In genomic region chr7:138756591-138757222, GRCh38 we compare ENCODE assay signal across 1 cellular context.
TF ChIP-seq lines count a peak whose summit lies in the region.

No MANE protein-coding gene starts in this region.

TF ChIP-seq in SK-N-SH, 30 proteins besides CTCF, POLR2A, EP300 and RAD21:
- TF ChIP-seq MEF2A (IDR thresholded peaks at IDR 0.05; ENCODE audit: borderline replicate concordance, low read depth) (no peak), RCOR1 (IDR thresholded peaks at IDR 0.05; ENCODE audit: low read length) (no peak), TAF1 (IDR thresholded peaks at IDR 0.05; ENCODE audit: borderline replicate concordance, low read depth, low read length) (no peak), SMC3 (IDR thresholded peaks at IDR 0.05; ENCODE audit: low read depth, low read length) (no peak), ZBTB33 (IDR thresholded peaks at IDR 0.05; ENCODE audit: borderline replicate concordance, low read depth) (no peak), RXRA (IDR thresholded peaks at IDR 0.05; ENCODE audit: borderline replicate concordance, low read depth) (no peak), FOSL2 (IDR thresholded peaks at IDR 0.05; ENCODE audit: borderline replicate concordance, low read depth) (no peak), PBX3 (IDR thresholded peaks at IDR 0.05) (no peak), NFIC (IDR thresholded peaks at IDR 0.05; ENCODE audit: borderline replicate concordance) (no peak), FOXJ3 (CRISPR knock-in tag; IDR thresholded peaks at IDR 0.05) (no peak), TCF12 (IDR thresholded peaks at IDR 0.05) (no peak), YY1 (IDR thresholded peaks at IDR 0.05; ENCODE audit: low read depth) (no peak), EZH2phosphoT487 (IDR thresholded peaks at IDR 0.05; ENCODE audit: borderline replicate concordance, low read depth) (no peak), MXI1 (IDR thresholded peaks at IDR 0.05; ENCODE audit: low read depth, low read length) (no peak), NRF1 (IDR thresholded peaks at IDR 0.05; ENCODE audit: low read depth, low read length) (no peak)
- TF ChIP-seq, protein P1, sequence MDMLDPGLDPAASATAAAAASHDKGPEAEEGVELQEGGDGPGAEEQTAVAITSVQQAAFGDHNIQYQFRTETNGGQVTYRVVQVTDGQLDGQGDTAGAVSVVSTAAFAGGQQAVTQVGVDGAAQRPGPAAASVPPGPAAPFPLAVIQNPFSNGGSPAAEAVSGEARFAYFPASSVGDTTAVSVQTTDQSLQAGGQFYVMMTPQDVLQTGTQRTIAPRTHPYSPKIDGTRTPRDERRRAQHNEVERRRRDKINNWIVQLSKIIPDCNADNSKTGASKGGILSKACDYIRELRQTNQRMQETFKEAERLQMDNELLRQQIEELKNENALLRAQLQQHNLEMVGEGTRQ (IDR thresholded peaks at IDR 0.05; ENCODE audit: borderline replicate concordance, low read depth, low read length) = no peak
- TF ChIP-seq, protein P2, sequence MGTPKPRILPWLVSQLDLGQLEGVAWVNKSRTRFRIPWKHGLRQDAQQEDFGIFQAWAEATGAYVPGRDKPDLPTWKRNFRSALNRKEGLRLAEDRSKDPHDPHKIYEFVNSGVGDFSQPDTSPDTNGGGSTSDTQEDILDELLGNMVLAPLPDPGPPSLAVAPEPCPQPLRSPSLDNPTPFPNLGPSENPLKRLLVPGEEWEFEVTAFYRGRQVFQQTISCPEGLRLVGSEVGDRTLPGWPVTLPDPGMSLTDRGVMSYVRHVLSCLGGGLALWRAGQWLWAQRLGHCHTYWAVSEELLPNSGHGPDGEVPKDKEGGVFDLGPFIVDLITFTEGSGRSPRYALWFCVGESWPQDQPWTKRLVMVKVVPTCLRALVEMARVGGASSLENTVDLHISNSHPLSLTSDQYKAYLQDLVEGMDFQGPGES (IDR thresholded peaks at IDR 0.05; ENCODE audit: low read depth, low read length) = no peak
TF ChIP-seq in SK-N-SH: peak in this region for 0.
